8 cellular contexts compared by ENCODE assay signal in genomic region chr11:66958232-66958955, GRCh38. TPM values are rescaled to one million over a fixed set of nuclear protein-coding genes. Genes with fewer than 3 reads are reported as not detected.
DNase-seq lines count a peak whose midpoint lies in the region; ATAC-seq and TF ChIP-seq lines count a peak whose summit lies in the region.

Gene PC (minus strand): TSS chr11:66958383. CDS start chr11:66872159, 86,224 bp downstream.

- WGBS in GM23248 (ENCODE audit: low coverage in 1 of 2, low lambda C conversion rate in 2 of 2, missing lambda C conversion rate in 2 of 2), 2 experiments = 1 to 2% methylated on average over 59 to 60 of the region's 74 CpGs

- H2AFZ ChIP-seq in GM23248 = peak within 1 kb of the TSS; percentile 81

- H3K27me3 ChIP-seq in GM23248 (replicated peaks; ENCODE audit: insufficient read depth) = no peaks in the 10 kb centered on the region

- H3K36me3 ChIP-seq in GM23248 (ENCODE audit: low read depth) = no peaks in the 10 kb centered on the region

- ATAC-seq in natural killer cell treated with Interleukin-12 subunit alpha and Interleukin-12 subunit beta and Interleukin-15 and Interleukin-18, amount 100 ng/mL, for 72 hours = peak; percentile 99

- H3K4me2 ChIP-seq in GM23248 (ENCODE audit: unreplicated experiment) = peak within 1 kb of the TSS; percentile 66

- 0 out of 2 replicates have a peak, but pooled peaks cover 3% of the 10 kb centered on the region for H3K79me2 ChIP-seq in GM23248 (ENCODE audit: insufficient read depth)

- H3K4me1 Mint-ChIP-seq in natural killer cell treated with Interleukin-12 subunit alpha and Interleukin-12 subunit beta and Interleukin-15 and Interleukin-18, amount 100 ng/mL, for 72 hours (ENCODE audit: low read depth in 2 of 2) = peaks cover 17 to 20% of the 10 kb centered on the region in 2 donors

- H3K36me3 Mint-ChIP-seq in natural killer cell treated with Interleukin-12 subunit alpha and Interleukin-12 subunit beta and Interleukin-15 and Interleukin-18, amount 100 ng/mL, for 72 hours = peaks cover 7% of the 10 kb centered on the region

- H3K4me3 Mint-ChIP-seq in natural killer cell treated with Interleukin-12 subunit alpha and Interleukin-12 subunit beta and Interleukin-15 and Interleukin-18, amount 100 ng/mL, for 72 hours = peak within 1 kb of the TSS; percentile 89

- DNase-seq in DMS53 treated with DMSO at 0.1 percent for 48 hours (lab: John Stamatoyannopoulos, UW; ENCODE audit: unreplicated experiment) (peak; percentile 100), GM23248 (peak; percentile 100), LHCN-M2 (ENCODE audit: low read depth) (peak; percentile 100), SHP77 treated with DMSO at 0.1 percent for 48 hours (lab: John Stamatoyannopoulos, UW) (peak; percentile 100), activated gamma-delta T cell (lab: John Stamatoyannopoulos, UW) (peak; percentile 94), fibroblast of pulmonary artery (ENCODE audit: low read depth) (peak; percentile 100)
- DNase-seq in natural killer cell treated with Interleukin-12 subunit alpha and Interleukin-12 subunit beta and Interleukin-15 and Interleukin-18, amount 100 ng/mL, for 72 hours (ENCODE audit: low spot score) = peak; percentile 98
- peak; percentile 99 for DNase-seq in stimulated activated naive CD4-positive, alpha-beta T cell treated with Interleukin-2 at 50 U/mL for 16 hours (lab: John Stamatoyannopoulos, UW)

- H3K9me2 ChIP-seq in GM23248 (ENCODE audit: insufficient read depth) = no peaks in the 10 kb centered on the region

- in situ Hi-C loops in GM23248 (cut with MboI) = no loop called here

- peak within 1 kb of the TSS; percentile 44 for H3K27ac ChIP-seq in GM23248

- H3K9ac ChIP-seq in GM23248 = peak within 1 kb of the TSS; percentile 49

- H3K4me3 ChIP-seq in GM23248 (peak within 1 kb of the TSS; percentile 73), fibroblast of pulmonary artery (replicated peaks; ENCODE audit: low read depth, low read length) (peak within 1 kb of the TSS; percentile 64)

- peaks cover 19% of the 10 kb centered on the region for H3K4me1 ChIP-seq in GM23248 (ENCODE audit: insufficient read depth)

- no peak for TF ChIP-seq CTCF in fibroblast of pulmonary artery (IDR thresholded peaks at IDR 0.05; ENCODE audit: low read length, missing control alignments)

- H3K9me3 ChIP-seq in GM23248 (ENCODE audit: low read depth) = no peaks in the 10 kb centered on the region

- H4K20me1 ChIP-seq in GM23248 (ENCODE audit: insufficient read depth) = no peaks in the 10 kb centered on the region

- H3K9me3 Mint-ChIP-seq in natural killer cell treated with Interleukin-12 subunit alpha and Interleukin-12 subunit beta and Interleukin-15 and Interleukin-18, amount 100 ng/mL, for 72 hours = no peaks in the 10 kb centered on the region

- H3F3A ChIP-seq in GM23248 (ENCODE audit: insufficient read depth) = peaks cover 8% of the 10 kb centered on the region; the same call in 1 of the 2 replicates

- peak within 1 kb of the TSS in 1 of 2 donors; percentile 30 for H3K27ac Mint-ChIP-seq in natural killer cell treated with Interleukin-12 subunit alpha and Interleukin-12 subunit beta and Interleukin-15 and Interleukin-18, amount 100 ng/mL, for 72 hours

- H3K27me3 Mint-ChIP-seq in natural killer cell treated with Interleukin-12 subunit alpha and Interleukin-12 subunit beta and Interleukin-15 and Interleukin-18, amount 100 ng/mL, for 72 hours = peaks cover 7 to 13% of the 10 kb centered on the region in 2 donors

RNA-seq across cellular contexts. Expression of gene PC, which starts in this region (rescaled TPM):
- 16.4 and 23.1 TPM in 2 replicates for total RNA-seq in GM23248 (2014; rRNA removed; shearing (Covaris generic))
- polyA plus RNA-seq in GM23248 (2016; fragmentation: Nextera tagmentation; extraction: Ambion mirVana) = 16.6 and 17.7 TPM in 2 replicates
- total RNA-seq in LHCN-M2 (2014; rRNA removed) = 6.2 and 6.3 TPM in 2 replicates
- polyA plus RNA-seq in LHCN-M2 (2012) = 11.2 TPM
- total RNA-seq in natural killer cell treated with Interleukin-12 subunit alpha and Interleukin-12 subunit beta and Interleukin-15 and Interleukin-18, amount 100 ng/mL, for 72 hours = 1 to 10 TPM; 6.5 to 9.1 TPM

Comparison
In these comparisons a context has a peak if more than half of its experiments do, and no peak if none do; other contexts are left out.
1. Peak in every context shown above with its lines: DNase-seq, ATAC-seq, H3K4me3 ChIP-seq and H3K27ac ChIP-seq.